Comparison of ENCODE assay signal across 26 cellular contexts in genomic region chr2:229660951-229661350, GRCh38. TPM values are rescaled to one million over a fixed set of nuclear protein-coding genes. Genes with fewer than 3 reads are reported as not detected.
DNase-seq lines count a peak whose midpoint lies in the region; ATAC-seq and TF ChIP-seq lines count a peak whose summit lies in the region.
"Had no signal": no experiment of that assay in that cellular context is flagged by ENCODE, and none has a peak within 500 bp of the region (broad histone marks: within the 10 kb centered on the region; RNA-seq: fewer than 3 reads in every experiment).

No MANE protein-coding gene starts in this region.

- peaks cover 20% of the 10 kb centered on the region for H3K4me1 ChIP-seq in PC-3 (ENCODE audit: insufficient read depth, low read length)
- H3K4me1 ChIP-seq: stomach, transverse colon had no signal

- peak overlapping the region; percentile 7; the same call in 1 of the 2 replicates for H3K9ac ChIP-seq in PC-3 (ENCODE audit: low read length)

- BruUV-seq in PC-3 (replicated peaks; lab: Mats Ljungman, UMichigan) = no TSS peak

- H3K4me2 ChIP-seq in PC-3 (ENCODE audit: low read length) = peak overlapping the region; percentile 65

- no peak for TF ChIP-seq CTCF in PC-3 (conservative IDR thresholded peaks at IDR 0.05; ENCODE audit: low read depth, low read length)
- TF ChIP-seq CTCF in choroid plexus epithelial cell (conservative IDR thresholded peaks at IDR 0.05; ENCODE audit: low read depth, low read length) = no peak
- TF ChIP-seq CTCF in GM10266 (IDR thresholded peaks at IDR 0.05; ENCODE audit: control insufficient read depth, insufficient read depth, low read depth, missing control alignments) = no peak

- H3F3A ChIP-seq in PC-3 (ENCODE audit: low read length, unreplicated experiment) = no peaks in the 10 kb centered on the region

- H3K27me3 ChIP-seq in PC-3 (ENCODE audit: low read length) = no peaks in the 10 kb centered on the region
- H3K27me3 ChIP-seq: stomach, transverse colon had no signal

- CTCF ChIA-PET in PC-3 (lab: Charles Lee) = no interaction called here

- no peak overlapping the region for H2AFZ ChIP-seq in PC-3 (ENCODE audit: low read length)

- ATAC-seq in PC-3 (peak; percentile 80), GM18873 (IDR thresholded peaks at IDR 0.05; ENCODE audit: low FRiP score, unreplicated experiment) (no peak)
- ATAC-seq: activated CD8-positive, alpha-beta T cell treated with anti-CD3 and anti-CD28 coated beads for 36 hours; activated naive CD8-positive, alpha-beta T cell treated with anti-CD3 and anti-CD28 coated beads, Interleukin-2, amount 50 U/mL, for 24 hours; right cardiac atrium had no signal

- POLR2A ChIA-PET in PC-3 (lab: Charles Lee; ENCODE audit: unreplicated experiment) = interaction anchor here (0.6 kb wide), 1 partner anchor 37 kb away, joined by 3 read pairs; no protein-coding TSS in a partner anchor

- no peak overlapping the region for H3K4me3 ChIP-seq in PC-3 (ENCODE audit: low read length)
- no peak overlapping the region for H3K4me3 ChIP-seq in choroid plexus epithelial cell (ENCODE audit: low read depth, low read length)
- H3K4me3 ChIP-seq: stomach, transverse colon had no signal

- H3K9me2 ChIP-seq in PC-3 (replicated peaks; ENCODE audit: low read length) = no peaks in the 10 kb centered on the region

- H3K27ac ChIP-seq in PC-3 (ENCODE audit: low read length) = peak overlapping the region; percentile 89
- H3K27ac ChIP-seq: 22Rv1, stomach, transverse colon had no signal

- peak; percentile 28 for DNase-seq in DMS53 (lab: John Stamatoyannopoulos, UW)
- no peak for DNase-seq in DMS53 treated with DMSO at 0.1 percent for 48 hours (lab: John Stamatoyannopoulos, UW; ENCODE audit: unreplicated experiment)
- DNase-seq in PC-3 = peak; percentile 74
- peak; percentile 42 for DNase-seq in choroid plexus epithelial cell (ENCODE audit: low read depth)
- peak; percentile 59 for DNase-seq in renal cortical epithelial cell (ENCODE audit: low read depth)
- no peak for DNase-seq in activated CD4-positive, alpha-beta T cell treated with anti-CD3 and anti-CD28 coated beads, Interleukin-2, amount 50 U/mL, for 1 hour
- DNase-seq in GM10266 (ENCODE audit: extremely low spot score) = no peak
- DNase-seq: activated CD4-positive, CD25-positive, alpha-beta regulatory T cell; activated CD8-positive, alpha-beta T cell treated with anti-CD3 and anti-CD28 coated beads for 36 hours; activated gamma-delta T cell; activated naive CD8-positive, alpha-beta T cell treated with anti-CD3 and anti-CD28 coated beads, Interleukin-2, amount 50 U/mL, for 24 hours; central memory CD4-positive, alpha-beta T cell; erythroblast; IMR-90; kidney; naive B cell; NCI-H1436; NCI-H524; occipital lobe; right cardiac atrium; RPMI8226; stimulated activated CD4-positive, alpha-beta T cell treated with anti-CD3 and anti-CD28 coated beads, Interleukin-12 subunit alpha, Interleukin-12 subunit beta, amount 100 ng/mL, for 4 hours; stomach; transverse colon had no signal

- H3K9me3 ChIP-seq in PC-3 (ENCODE audit: low read length) = no peaks in the 10 kb centered on the region
- H3K9me3 ChIP-seq: stomach, transverse colon had no signal

- H4K20me1 ChIP-seq in PC-3 (ENCODE audit: low read length) = no peaks in the 10 kb centered on the region

- no peaks in the 10 kb centered on the region for H3K79me2 ChIP-seq in PC-3 (ENCODE audit: low read length)

- intact Hi-C loops in PC-3 (cut with micrococcal nuclease) = no loop called here

- no peaks in the 10 kb centered on the region for H3K36me3 ChIP-seq in PC-3 (ENCODE audit: low read depth, low read length)
- H3K36me3 ChIP-seq: stomach, transverse colon had no signal

RNA-seq across cellular contexts. Expression of gene DNER, which starts 53.4 kb away (rescaled TPM):
- total RNA-seq in PC-3 (2014; rRNA removed) (1.1 and 4.0 TPM in 2 replicates), renal cortical epithelial cell (1.2 TPM in 1 of 2 replicates, not detected in the other)
- total RNA-seq: activated CD8-positive, alpha-beta T cell treated with anti-CD3 and anti-CD28 coated beads for 36 hours had no signal

Comparison
In these comparisons a context has a peak if more than half of its experiments do, and no peak if none do; other contexts are left out.
1. DNase-seq: peak in DMS53 (single experiment), PC-3 (single experiment), choroid plexus epithelial cell (single experiment) and renal cortical epithelial cell (single experiment); none in DMS53 treated with DMSO at 0.1 percent for 48 hours (single experiment), activated CD4-positive, alpha-beta T cell treated with anti-CD3 and anti-CD28 coated beads, Interleukin-2, amount 50 U/mL, for 1 hour (single experiment) and GM10266 (single experiment).